In genomic region chr6:114083251-114083650, GRCh38 we compare ENCODE assay signal across 36 cellular contexts.
"Had no signal": no experiment of that assay in that cellular context is flagged by ENCODE, and none has a peak within 500 bp of the region (broad histone marks: within the 10 kb centered on the region; RNA-seq: fewer than 3 reads in every experiment).

No MANE protein-coding gene starts in this region.

- H3K27ac Mint-ChIP-seq: activated naive CD4-positive, alpha-beta T cell treated with anti-CD3 and anti-CD28 coated beads, Interleukin-2, amount 10 ng/mL, durations not matched to agents 7 days and 5 days; activated naive CD4-positive, alpha-beta T cell treated with anti-CD3 and anti-CD28 coated beads, Interleukin-2, amount 50 U/mL, for 24 hours; activated naive CD4-positive, alpha-beta T cell treated with anti-CD3 and anti-CD28 coated beads, Interleukin-2, amount 50 U/mL, for 72 hours; activated naive CD8-positive, alpha-beta T cell; activated naive CD8-positive, alpha-beta T cell treated with anti-CD3 and anti-CD28 coated beads for 36 hours; activated naive CD8-positive, alpha-beta T cell treated with anti-CD3 and anti-CD28 coated beads, Interleukin-2, amount 10 ng/mL, durations not matched to agents 7 days and 5 days; activated naive CD8-positive, alpha-beta T cell treated with anti-CD3 and anti-CD28 coated beads, Interleukin-2, amount 50 U/mL, for 24 hours; activated T-cell treated with anti-CD3 and anti-CD28 coated beads, Interleukin-2, amount 50 U/mL, for 72 hours; activated T-helper 1 cell treated with anti-CD3 and anti-CD28 coated beads, Interleukin-12 subunit alpha, Interleukin-12 subunit beta, Interleukin-2, Interleukin-4 antibody, amounts not matched to agents 30 ng/mL and 10 ng/mL and 1 ng/mL, durations not matched to agents 14 hours and 24 hours and 36 hours; activated T-helper 17 cell treated with anti-CD3 and anti-CD28 coated beads, Interleukin-2, amount 50 U/mL, for 72 hours; activated T-helper 2 cell treated with anti-CD3 and anti-CD28 coated beads, Interferon-gamma antibody, Interleukin-2, Interleukin-4, amounts not matched to agents 10 μg/mL and 5 μg/mL and 100 μg/mL, durations not matched to agents 14 hours and 24 hours and 36 hours; brain had no signal

- ATAC-seq: activated naive CD4-positive, alpha-beta T cell treated with anti-CD3 and anti-CD28 coated beads, Interleukin-2, amount 50 U/mL, for 72 hours; activated naive CD8-positive, alpha-beta T cell treated with anti-CD3 and anti-CD28 coated beads, Interleukin-2, amount 50 U/mL, for 24 hours; activated T-cell treated with anti-CD3 and anti-CD28 coated beads, Interleukin-2, amount 50 U/mL, for 4 hours; activated T-cell treated with anti-CD3 and anti-CD28 coated beads, Interleukin-2, amount 50 U/mL, for 72 hours; activated T-helper 17 cell treated with anti-CD3 and anti-CD28 coated beads, Interleukin-2, amount 50 U/mL, for 72 hours; body of pancreas had no signal

- H3K27me3 ChIP-seq: adrenal gland, ascending aorta, body of pancreas, brain microvascular endothelial cell, breast epithelium, cardiac muscle cell had no signal

- H3K4me1 Mint-ChIP-seq: activated naive CD4-positive, alpha-beta T cell treated with anti-CD3 and anti-CD28 coated beads, Interleukin-2, amount 10 ng/mL, durations not matched to agents 7 days and 5 days; activated naive CD4-positive, alpha-beta T cell treated with anti-CD3 and anti-CD28 coated beads, Interleukin-2, amount 50 U/mL, for 24 hours; activated naive CD8-positive, alpha-beta T cell treated with anti-CD3 and anti-CD28 coated beads for 36 hours; activated naive CD8-positive, alpha-beta T cell treated with anti-CD3 and anti-CD28 coated beads, Interleukin-2, amount 10 ng/mL, durations not matched to agents 7 days and 5 days; activated naive CD8-positive, alpha-beta T cell treated with anti-CD3 and anti-CD28 coated beads, Interleukin-2, amount 50 U/mL, for 24 hours; activated T-helper 17 cell treated with anti-CD3 and anti-CD28 coated beads, Interleukin-2, amount 50 U/mL, for 72 hours; brain; central memory CD8-positive, alpha-beta T cell had no signal

- H3K4me3 ChIP-seq: adrenal gland, ascending aorta, body of pancreas, breast epithelium, cardiac muscle cell had no signal

- H3K36me3 Mint-ChIP-seq: activated naive CD4-positive, alpha-beta T cell treated with anti-CD3 and anti-CD28 coated beads, Interleukin-2, amount 10 ng/mL, durations not matched to agents 7 days and 5 days; activated naive CD4-positive, alpha-beta T cell treated with anti-CD3 and anti-CD28 coated beads, Interleukin-2, amount 50 U/mL, for 24 hours; activated naive CD8-positive, alpha-beta T cell; activated naive CD8-positive, alpha-beta T cell treated with anti-CD3 and anti-CD28 coated beads for 36 hours; activated naive CD8-positive, alpha-beta T cell treated with anti-CD3 and anti-CD28 coated beads, Interleukin-2, amount 10 ng/mL, durations not matched to agents 7 days and 5 days; brain had no signal

- H3K4me1 ChIP-seq: adrenal gland, ascending aorta, body of pancreas, breast epithelium had no signal

- H3K27ac ChIP-seq: adrenal gland, ascending aorta, body of pancreas, brain microvascular endothelial cell, breast epithelium, cardiac muscle cell had no signal

- H3K4me3 Mint-ChIP-seq: activated naive CD4-positive, alpha-beta T cell treated with anti-CD3 and anti-CD28 coated beads for 36 hours; activated naive CD4-positive, alpha-beta T cell treated with anti-CD3 and anti-CD28 coated beads, Interleukin-2, amount 10 ng/mL, durations not matched to agents 7 days and 5 days; activated naive CD4-positive, alpha-beta T cell treated with anti-CD3 and anti-CD28 coated beads, Interleukin-2, amount 50 U/mL, for 24 hours; activated naive CD8-positive, alpha-beta T cell; activated naive CD8-positive, alpha-beta T cell treated with anti-CD3 and anti-CD28 coated beads for 36 hours; activated naive CD8-positive, alpha-beta T cell treated with anti-CD3 and anti-CD28 coated beads, Interleukin-2, amount 10 ng/mL, durations not matched to agents 7 days and 5 days; activated naive CD8-positive, alpha-beta T cell treated with anti-CD3 and anti-CD28 coated beads, Interleukin-2, amount 50 U/mL, for 24 hours; activated T-cell treated with anti-CD3 and anti-CD28 coated beads, Interleukin-2, amount 50 U/mL, for 4 hours; activated T-cell treated with anti-CD3 and anti-CD28 coated beads, Interleukin-2, amount 50 U/mL, for 72 hours; activated T-helper 1 cell treated with anti-CD3 and anti-CD28 coated beads, Interleukin-12 subunit alpha, Interleukin-12 subunit beta, Interleukin-2, Interleukin-4 antibody, amounts not matched to agents 30 ng/mL and 10 ng/mL and 1 ng/mL, durations not matched to agents 14 hours and 24 hours and 36 hours; activated T-helper 17 cell treated with anti-CD3 and anti-CD28 coated beads, Interleukin-2, amount 50 U/mL, for 72 hours; brain; central memory CD8-positive, alpha-beta T cell had no signal

- H3K27me3 Mint-ChIP-seq: brain had no signal

- DNase-seq: activated effector memory CD4-positive, alpha-beta T cell treated with anti-CD3 and anti-CD28 coated beads, Interleukin-2, amount 50 U/mL, for 16 hours; activated effector memory CD4-positive, alpha-beta T cell treated with Interleukin-2 at 50 U/mL for 16 hours; activated gamma-delta T cell; activated gamma-delta T cell treated with Interleukin-2 at 50 U/mL for 16 hours; activated naive CD4-positive, alpha-beta T cell; activated naive CD4-positive, alpha-beta T cell treated with anti-CD3 and anti-CD28 coated beads for 36 hours; activated naive CD4-positive, alpha-beta T cell treated with anti-CD3 and anti-CD28 coated beads, Interleukin-2, amount 10 ng/mL, durations not matched to agents 7 days and 5 days; activated naive CD4-positive, alpha-beta T cell treated with anti-CD3 and anti-CD28 coated beads, Interleukin-2, amount 50 U/mL, for 16 hours; activated naive CD4-positive, alpha-beta T cell treated with Interleukin-2 at 50 U/mL for 16 hours; activated naive CD8-positive, alpha-beta T cell treated with anti-CD3 and anti-CD28 coated beads for 36 hours; activated naive CD8-positive, alpha-beta T cell treated with anti-CD3 and anti-CD28 coated beads, Interleukin-2, amount 10 ng/mL, durations not matched to agents 7 days and 5 days; activated naive CD8-positive, alpha-beta T cell treated with anti-CD3 and anti-CD28 coated beads, Interleukin-2, amount 50 U/mL, for 24 hours; activated T-cell treated with anti-CD3 and anti-CD28 coated beads, Interleukin-2, amount 50 U/mL, for 4 hours; activated T-cell treated with anti-CD3 and anti-CD28 coated beads, Interleukin-2, amount 50 U/mL, for 48 hours; activated T-cell treated with anti-CD3 and anti-CD28 coated beads, Interleukin-2, amount 50 U/mL, for 72 hours; adrenal gland; amniotic stem cell; amygdala; anterior cingulate cortex; aorta; body of pancreas; brain microvascular endothelial cell; caudate nucleus; central memory CD4-positive, alpha-beta T cell; cerebellar nuclear complex had no signal

- H3K36me3 ChIP-seq: adrenal gland, ascending aorta, brain microvascular endothelial cell, breast epithelium had no signal

- H3K9me3 Mint-ChIP-seq: activated naive CD4-positive, alpha-beta T cell treated with anti-CD3 and anti-CD28 coated beads for 36 hours; activated naive CD4-positive, alpha-beta T cell treated with anti-CD3 and anti-CD28 coated beads, Interleukin-2, amount 50 U/mL, for 24 hours; activated naive CD8-positive, alpha-beta T cell treated with anti-CD3 and anti-CD28 coated beads, Interleukin-2, amount 10 ng/mL, durations not matched to agents 7 days and 5 days; activated naive CD8-positive, alpha-beta T cell treated with anti-CD3 and anti-CD28 coated beads, Interleukin-2, amount 50 U/mL, for 24 hours; activated T-cell treated with anti-CD3 and anti-CD28 coated beads, Interleukin-2, amount 50 U/mL, for 72 hours; activated T-helper 1 cell treated with anti-CD3 and anti-CD28 coated beads, Interleukin-12 subunit alpha, Interleukin-12 subunit beta, Interleukin-2, Interleukin-4 antibody, amounts not matched to agents 30 ng/mL and 10 ng/mL and 1 ng/mL, durations not matched to agents 14 hours and 24 hours and 36 hours; activated T-helper 2 cell treated with anti-CD3 and anti-CD28 coated beads, Interferon-gamma antibody, Interleukin-2, Interleukin-4, amounts not matched to agents 10 μg/mL and 5 μg/mL and 100 μg/mL, durations not matched to agents 14 hours and 24 hours and 36 hours; brain; central memory CD8-positive, alpha-beta T cell had no signal
